Comparison of ENCODE assay signal across 40 cellular contexts in genomic region chr17:57758654-57759053, GRCh38. TPM values are rescaled to one million over a fixed set of nuclear protein-coding genes. Genes with fewer than 3 reads are reported as not detected.
"Had no signal": no experiment of that assay in that cellular context is flagged by ENCODE, and none has a peak within 500 bp of the region (broad histone marks: within the 10 kb centered on the region; RNA-seq: fewer than 3 reads in every experiment).

No MANE protein-coding gene starts in this region.

- H3K27ac ChIP-seq: adrenal gland, ascending aorta, body of pancreas, brain microvascular endothelial cell, breast epithelium, cardiac muscle cell had no signal

- ATAC-seq: activated naive CD4-positive, alpha-beta T cell treated with anti-CD3 and anti-CD28 coated beads, Interleukin-2, amount 50 U/mL, for 72 hours; activated naive CD8-positive, alpha-beta T cell treated with anti-CD3 and anti-CD28 coated beads, Interleukin-2, amount 50 U/mL, for 24 hours; activated T-cell treated with anti-CD3 and anti-CD28 coated beads, Interleukin-2, amount 50 U/mL, for 4 hours; activated T-cell treated with anti-CD3 and anti-CD28 coated beads, Interleukin-2, amount 50 U/mL, for 72 hours; activated T-helper 17 cell treated with anti-CD3 and anti-CD28 coated beads, Interleukin-2, amount 50 U/mL, for 72 hours; body of pancreas had no signal

- H3K4me3 ChIP-seq: adrenal gland, ascending aorta, body of pancreas, breast epithelium, cardiac muscle cell had no signal

- DNase-seq: activated effector memory CD4-positive, alpha-beta T cell treated with anti-CD3 and anti-CD28 coated beads, Interleukin-2, amount 50 U/mL, for 16 hours; activated effector memory CD4-positive, alpha-beta T cell treated with Interleukin-2 at 50 U/mL for 16 hours; activated gamma-delta T cell; activated gamma-delta T cell treated with Interleukin-2 at 50 U/mL for 16 hours; activated naive CD4-positive, alpha-beta T cell; activated naive CD4-positive, alpha-beta T cell treated with anti-CD3 and anti-CD28 coated beads for 36 hours; activated naive CD4-positive, alpha-beta T cell treated with anti-CD3 and anti-CD28 coated beads, Interleukin-2, amount 10 ng/mL, durations not matched to agents 7 days and 5 days; activated naive CD4-positive, alpha-beta T cell treated with anti-CD3 and anti-CD28 coated beads, Interleukin-2, amount 50 U/mL, for 16 hours; activated naive CD4-positive, alpha-beta T cell treated with Interleukin-2 at 50 U/mL for 16 hours; activated naive CD8-positive, alpha-beta T cell treated with anti-CD3 and anti-CD28 coated beads for 36 hours; activated naive CD8-positive, alpha-beta T cell treated with anti-CD3 and anti-CD28 coated beads, Interleukin-2, amount 10 ng/mL, durations not matched to agents 7 days and 5 days; activated naive CD8-positive, alpha-beta T cell treated with anti-CD3 and anti-CD28 coated beads, Interleukin-2, amount 50 U/mL, for 24 hours; activated T-cell treated with anti-CD3 and anti-CD28 coated beads, Interleukin-2, amount 50 U/mL, for 1 hour; activated T-cell treated with anti-CD3 and anti-CD28 coated beads, Interleukin-2, amount 50 U/mL, for 24 hours; activated T-cell treated with anti-CD3 and anti-CD28 coated beads, Interleukin-2, amount 50 U/mL, for 4 hours; activated T-cell treated with anti-CD3 and anti-CD28 coated beads, Interleukin-2, amount 50 U/mL, for 48 hours; activated T-cell treated with anti-CD3 and anti-CD28 coated beads, Interleukin-2, amount 50 U/mL, for 72 hours; adrenal gland; amniotic stem cell; amygdala; anterior cingulate cortex; aorta; body of pancreas; brain microvascular endothelial cell; caudate nucleus; central memory CD4-positive, alpha-beta T cell; cerebellar nuclear complex had no signal

- H3K9me3 ChIP-seq: adrenal gland, ascending aorta, body of pancreas, breast epithelium had no signal

- H3K4me1 ChIP-seq: adrenal gland, ascending aorta, body of pancreas, breast epithelium had no signal

- H3K27me3 ChIP-seq: adrenal gland, ascending aorta, body of pancreas, brain microvascular endothelial cell, breast epithelium, cardiac muscle cell had no signal

- H3K36me3 ChIP-seq: adrenal gland, ascending aorta, brain microvascular endothelial cell, breast epithelium, cardiac muscle cell had no signal

RNA-seq across cellular contexts. Expression of gene CCDC182, which starts 13.6 kb away (rescaled TPM):
- total RNA-seq: activated naive CD4-positive, alpha-beta T cell treated with anti-CD3 and anti-CD28 coated beads for 36 hours; activated naive CD4-positive, alpha-beta T cell treated with anti-CD3 and anti-CD28 coated beads, Interleukin-2, amount 50 U/mL, for 72 hours; activated naive CD8-positive, alpha-beta T cell treated with anti-CD3 and anti-CD28 coated beads for 36 hours; activated naive CD8-positive, alpha-beta T cell treated with anti-CD3 and anti-CD28 coated beads, Interleukin-2, amount 10 ng/mL, durations not matched to agents 7 days and 5 days; activated T-cell treated with anti-CD3 and anti-CD28 coated beads, Interleukin-2, amount 50 U/mL, for 4 hours; activated T-cell treated with anti-CD3 and anti-CD28 coated beads, Interleukin-2, amount 50 U/mL, for 72 hours; activated T-helper 1 cell treated with anti-CD3 and anti-CD28 coated beads, Interleukin-12 subunit alpha, Interleukin-12 subunit beta, Interleukin-2, Interleukin-4 antibody, amounts not matched to agents 30 ng/mL and 10 ng/mL and 1 ng/mL, durations not matched to agents 14 hours and 24 hours and 36 hours; activated T-helper 17 cell treated with anti-CD3 and anti-CD28 coated beads, Interleukin-2, amount 50 U/mL, for 72 hours; activated T-helper 2 cell treated with anti-CD3 and anti-CD28 coated beads, Interferon-gamma antibody, Interleukin-2, Interleukin-4, amounts not matched to agents 10 μg/mL and 5 μg/mL and 100 μg/mL, durations not matched to agents 14 hours and 24 hours and 36 hours; adrenal gland; aorta; ascending aorta; astrocyte; body of pancreas; breast epithelium; bronchial epithelial cell; cardiac muscle cell; cardiac septum; cerebellum; chondrocyte had no signal
- polyA plus RNA-seq: adipose tissue, adrenal gland, aorta, cardiac muscle cell had no signal
